20 cellular contexts compared by ENCODE assay signal in the genomic region with DNA sequence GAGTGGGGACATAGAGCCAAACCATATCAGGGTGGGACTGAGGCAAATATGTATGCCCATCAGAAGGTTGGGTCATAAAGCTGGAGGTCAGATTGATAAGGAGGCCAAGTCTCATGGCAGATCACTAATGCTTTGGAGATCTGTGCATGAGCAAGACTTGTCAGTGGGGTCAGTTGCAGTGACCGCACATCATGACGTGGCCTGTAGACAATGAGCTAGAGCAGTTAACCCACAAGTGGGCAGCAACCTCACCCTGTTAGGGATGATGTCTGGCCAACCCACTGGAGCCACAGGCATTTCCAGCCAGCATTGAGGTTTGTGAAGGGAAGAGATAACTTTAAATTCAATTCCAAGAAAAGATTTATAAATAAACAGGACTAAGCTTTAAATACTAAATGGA.
DNase-seq lines count a peak whose midpoint lies in the region; ATAC-seq and TF ChIP-seq lines count a peak whose summit lies in the region.
"Had no signal": no experiment of that assay in that cellular context is flagged by ENCODE, and none has a peak within 500 bp of the region (broad histone marks: within the 10 kb centered on the region; RNA-seq: fewer than 3 reads in every experiment).

No MANE protein-coding gene starts in this region.

- no peaks in the 10 kb centered on the region for H3K27me3 ChIP-seq in CD8-positive, alpha-beta T cell (ENCODE audit: insufficient read depth, low read length)
- H3K27me3 ChIP-seq: vagina had no signal

- no peaks in the 10 kb centered on the region for H3K4me1 ChIP-seq in CD8-positive, alpha-beta T cell (ENCODE audit: insufficient read depth, low read length)
- H3K4me1 ChIP-seq: vagina had no signal

- no peak overlapping the region for H3K27ac Mint-ChIP-seq in CD8-positive, alpha-beta T cell
- H3K27ac Mint-ChIP-seq: activated naive CD8-positive, alpha-beta T cell; CD4-positive, alpha-beta memory T cell had no signal

- H3K27ac ChIP-seq in CD8-positive, alpha-beta T cell (ENCODE audit: low read depth, low read length): no peak overlapping the region
- H3K27ac ChIP-seq: vagina had no signal

- no peak overlapping the region for H3K4me3 ChIP-seq in cardiac fibroblast (replicated peaks in 1 of 2; ENCODE audit: low read depth in 2 of 2, low read length in 2 of 2)
- no peak overlapping the region for H3K4me3 ChIP-seq in CD8-positive, alpha-beta T cell (ENCODE audit: low read depth, low read length)
- H3K4me3 ChIP-seq: lung, vagina had no signal

- TF ChIP-seq CTCF in cardiac fibroblast (IDR thresholded peaks at IDR 0.05; ENCODE audit: low read depth, low read length): no peak
- no peak for TF ChIP-seq CTCF in CD8-positive, alpha-beta T cell (IDR thresholded peaks at IDR 0.05)

- H3K4me3 Mint-ChIP-seq in CD8-positive, alpha-beta T cell: no peak overlapping the region
- H3K4me3 Mint-ChIP-seq: activated naive CD8-positive, alpha-beta T cell; CD4-positive, alpha-beta memory T cell had no signal

- no peaks in the 10 kb centered on the region for H3K4me1 Mint-ChIP-seq in CD8-positive, alpha-beta T cell (ENCODE audit: low read depth)
- H3K4me1 Mint-ChIP-seq: CD4-positive, alpha-beta memory T cell had no signal

- no peaks in the 10 kb centered on the region for H3K9me3 ChIP-seq in CD8-positive, alpha-beta T cell (ENCODE audit: low read length)
- H3K9me3 ChIP-seq: vagina had no signal

- no peaks in the 10 kb centered on the region for H3K9me3 Mint-ChIP-seq in CD8-positive, alpha-beta T cell

- H3K36me3 ChIP-seq in CD8-positive, alpha-beta T cell (ENCODE audit: insufficient read depth, low read length): no peaks in the 10 kb centered on the region
- H3K36me3 ChIP-seq: vagina had no signal

- CTCF ChIA-PET in CD8-positive, alpha-beta T cell (lab: Charles Lee): no interaction called here

- no peaks in the 10 kb centered on the region for H3K36me3 Mint-ChIP-seq in CD8-positive, alpha-beta T cell
- H3K36me3 Mint-ChIP-seq: activated naive CD8-positive, alpha-beta T cell; CD4-positive, alpha-beta memory T cell had no signal

- DNase-seq in Daoy (ENCODE audit: low read depth) (peak; percentile 93), MV-4-11 (lab: John Stamatoyannopoulos, UW) (peak; percentile 43), cardiac fibroblast (ENCODE audit: low read depth in 2 of 2) (peak; percentile 53 to 65), non-pigmented ciliary epithelial cell (ENCODE audit: low read depth) (peak; percentile 62), iPS-NIHi7 (ENCODE audit: extremely low spot score) (no peak), NCI-H524 treated with DMSO at 0.1 percent for 48 hours (lab: John Stamatoyannopoulos, UW) (no peak)
- DNase-seq in CD8-positive, alpha-beta T cell: no peak
- DNase-seq: activated CD4-positive, alpha-beta T cell treated with anti-CD3 and anti-CD28 coated beads for 48 hours; CD4-positive, alpha-beta memory T cell; H7; hypothalamus; Karpas-422; NCI-H1105; NCI-H510A; occipital lobe; right cardiac atrium had no signal

- intact Hi-C loops in CD8-positive, alpha-beta T cell (cut with DNase I, micrococcal nuclease): no loop called here

- no peaks in the 10 kb centered on the region for H3K27me3 Mint-ChIP-seq in CD8-positive, alpha-beta T cell (ENCODE audit: low read depth)
- H3K27me3 Mint-ChIP-seq: activated naive CD8-positive, alpha-beta T cell had no signal

- no peak for ATAC-seq in HG03457 (IDR thresholded peaks at IDR 0.05; ENCODE audit: unreplicated experiment)
- ATAC-seq in CD8-positive, alpha-beta T cell: no peak
- ATAC-seq: right cardiac atrium had no signal

- POLR2A ChIA-PET in CD8-positive, alpha-beta T cell (lab: Charles Lee): no interaction called here

Comparison
In these comparisons a context has a peak if more than half of its experiments do, and no peak if none do; other contexts are left out.
1. DNase-seq: peak in Daoy (single experiment), MV-4-11 (single experiment), cardiac fibroblast (2 of 2) and non-pigmented ciliary epithelial cell (single experiment); none in iPS-NIHi7 (single experiment), CD8-positive, alpha-beta T cell (0 of 7) and NCI-H524 treated with DMSO at 0.1 percent for 48 hours (single experiment).